Comparison of ENCODE assay signal across 20 cellular contexts in the genomic region with DNA sequence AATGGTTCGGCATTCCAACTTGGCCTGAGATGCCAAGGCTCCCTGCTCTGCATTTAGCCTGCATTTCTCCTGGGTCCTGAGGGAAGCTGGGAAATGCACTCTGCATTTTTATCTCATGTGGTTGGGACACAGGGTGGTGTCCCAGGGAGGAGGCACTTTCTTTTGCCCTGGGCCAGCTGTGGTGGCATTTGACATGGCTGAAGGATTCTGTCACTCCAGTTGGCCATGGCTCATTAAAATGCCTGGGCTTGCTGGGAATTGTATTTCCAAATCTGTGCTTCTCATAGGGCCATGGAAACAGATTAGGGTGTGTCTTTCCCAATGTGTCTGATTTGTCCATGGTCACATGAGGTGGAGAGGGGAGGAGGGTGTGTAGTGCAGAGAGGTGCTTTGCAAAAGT.
"Had no signal": no experiment of that assay in that cellular context is flagged by ENCODE, and none has a peak within 500 bp of the region (broad histone marks: within the 10 kb centered on the region; RNA-seq: fewer than 3 reads in every experiment).

No MANE protein-coding gene starts in this region.

- H3K36me3 Mint-ChIP-seq: activated CD8-positive, alpha-beta memory T cell treated with anti-CD3 and anti-CD28 coated beads, Interleukin-2, amount 10 ng/mL, durations not matched to agents 7 days and 5 days; naive B cell had no signal

- H3K27ac ChIP-seq: brain microvascular endothelial cell, coronary artery, tibial artery had no signal

- H3K36me3 ChIP-seq: brain microvascular endothelial cell, tibial artery had no signal

- H3K27ac Mint-ChIP-seq: activated CD4-positive, alpha-beta memory T cell treated with anti-CD3 and anti-CD28 coated beads, Interleukin-2, amount 10 ng/mL, durations not matched to agents 7 days and 5 days; activated CD8-positive, alpha-beta memory T cell treated with anti-CD3 and anti-CD28 coated beads, Interleukin-2, amount 10 ng/mL, durations not matched to agents 7 days and 5 days; activated naive CD4-positive, alpha-beta T cell treated with anti-CD3 and anti-CD28 coated beads for 36 hours; activated naive CD8-positive, alpha-beta T cell treated with anti-CD3 and anti-CD28 coated beads, Interleukin-2, amount 50 U/mL, for 24 hours; activated T-helper 2 cell treated with anti-CD3 and anti-CD28 coated beads, Interferon-gamma antibody, Interleukin-2, Interleukin-4, amounts not matched to agents 10 μg/mL and 5 μg/mL and 100 μg/mL, durations not matched to agents 14 hours and 24 hours and 36 hours; naive B cell had no signal

- H3K9me3 ChIP-seq: tibial artery had no signal

- DNase-seq: activated CD4-positive, alpha-beta memory T cell treated with anti-CD3 and anti-CD28 coated beads, Interleukin-2, amount 10 ng/mL, durations not matched to agents 7 days and 5 days; activated CD4-positive, alpha-beta T cell treated with anti-CD3 and anti-CD28 coated beads for 48 hours; activated CD4-positive, CD25-positive, alpha-beta regulatory T cell; activated CD8-positive, alpha-beta memory T cell treated with anti-CD3 and anti-CD28 coated beads, Interleukin-2, amount 10 ng/mL, durations not matched to agents 7 days and 5 days; activated naive CD4-positive, alpha-beta T cell treated with anti-CD3 and anti-CD28 coated beads for 36 hours; activated naive CD8-positive, alpha-beta T cell treated with anti-CD3 and anti-CD28 coated beads, Interleukin-2, amount 50 U/mL, for 24 hours; activated T-cell treated with anti-CD3 and anti-CD28 coated beads, Interleukin-2, amount 50 U/mL, for 1 hour; anterior cingulate cortex; brain microvascular endothelial cell; midbrain; naive B cell; stimulated activated CD4-positive, alpha-beta T cell treated with anti-CD3 and anti-CD28 coated beads, Interleukin-2, amount 100 ng/mL, for 24 hours; stimulated activated naive CD4-positive, alpha-beta T cell treated with Interleukin-2 at 50 U/mL for 16 hours; T1000; tibial artery had no signal

- ATAC-seq: activated CD8-positive, alpha-beta memory T cell treated with anti-CD3 and anti-CD28 coated beads, Interleukin-2, amount 10 ng/mL, durations not matched to agents 7 days and 5 days; activated naive CD8-positive, alpha-beta T cell treated with anti-CD3 and anti-CD28 coated beads, Interleukin-2, amount 50 U/mL, for 24 hours had no signal

- H3K4me3 Mint-ChIP-seq: activated CD4-positive, alpha-beta memory T cell treated with anti-CD3 and anti-CD28 coated beads, Interleukin-2, amount 10 ng/mL, durations not matched to agents 7 days and 5 days; activated CD8-positive, alpha-beta memory T cell treated with anti-CD3 and anti-CD28 coated beads, Interleukin-2, amount 10 ng/mL, durations not matched to agents 7 days and 5 days; activated naive CD4-positive, alpha-beta T cell treated with anti-CD3 and anti-CD28 coated beads for 36 hours; activated naive CD8-positive, alpha-beta T cell treated with anti-CD3 and anti-CD28 coated beads, Interleukin-2, amount 50 U/mL, for 24 hours; central memory CD8-positive, alpha-beta T cell; naive B cell; neural crest cell had no signal

- H3K4me1 Mint-ChIP-seq: activated naive CD8-positive, alpha-beta T cell treated with anti-CD3 and anti-CD28 coated beads, Interleukin-2, amount 50 U/mL, for 24 hours; central memory CD8-positive, alpha-beta T cell; naive B cell had no signal

- H3K4me3 ChIP-seq: coronary artery, lung, tibial artery had no signal

- H3K27me3 Mint-ChIP-seq: activated naive CD8-positive, alpha-beta T cell treated with anti-CD3 and anti-CD28 coated beads, Interleukin-2, amount 50 U/mL, for 24 hours had no signal

- H3K9me3 Mint-ChIP-seq: activated CD4-positive, alpha-beta memory T cell treated with anti-CD3 and anti-CD28 coated beads, Interleukin-2, amount 10 ng/mL, durations not matched to agents 7 days and 5 days; activated naive CD8-positive, alpha-beta T cell treated with anti-CD3 and anti-CD28 coated beads, Interleukin-2, amount 50 U/mL, for 24 hours; activated T-helper 2 cell treated with anti-CD3 and anti-CD28 coated beads, Interferon-gamma antibody, Interleukin-2, Interleukin-4, amounts not matched to agents 10 μg/mL and 5 μg/mL and 100 μg/mL, durations not matched to agents 14 hours and 24 hours and 36 hours had no signal

- H3K27me3 ChIP-seq: brain microvascular endothelial cell, tibial artery had no signal
